In the genomic region with DNA sequence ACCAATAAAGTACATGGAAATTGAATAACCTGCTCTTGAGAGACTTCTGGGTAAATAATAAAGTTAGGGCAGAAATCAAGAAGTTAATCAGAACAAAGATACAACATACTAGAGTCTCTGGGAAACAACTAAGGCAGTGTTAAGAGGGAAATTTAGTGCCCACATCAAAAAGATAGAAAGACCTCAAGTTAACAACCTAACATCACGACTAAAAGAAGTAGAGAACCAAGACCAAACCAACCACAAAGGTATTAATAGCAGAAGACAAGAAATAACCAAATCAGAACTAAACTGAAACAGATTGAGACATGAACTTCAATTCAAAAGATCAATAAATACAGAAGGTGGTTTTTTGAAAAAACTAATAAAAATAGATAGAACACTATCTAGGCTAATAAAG, we compare ENCODE assay signal across 35 cellular contexts.
"Had no signal": no experiment of that assay in that cellular context is flagged by ENCODE, and none has a peak within 500 bp of the region (broad histone marks: within the 10 kb centered on the region; RNA-seq: fewer than 3 reads in every experiment).

No MANE protein-coding gene starts in this region.

- H3K4me3 ChIP-seq: MG63 had no signal

- H3K27me3 ChIP-seq: MG63 had no signal

- H3K9me3 ChIP-seq: MG63 had no signal

- DNase-seq: Karpas-422, MG63, MM.1S, MV-4-11, NCI-H1048, NCI-H1092, NCI-H1092 treated with DMSO at 0.1 percent for 48 hours, NCI-H1105, NCI-H1105 treated with DMSO at 0.1 percent for 48 hours, NCI-H1417, NCI-H1417 treated with DMSO at 0.1 percent for 48 hours, NCI-H1436, NCI-H1436 treated with DMSO at 0.1 percent for 48 hours, NCI-H146, NCI-H1694, NCI-H1694 treated with DMSO at 0.1 percent for 48 hours, NCI-H187, NCI-H187 treated with DMSO at 0.1 percent for 48 hours, NCI-H1930, NCI-H2029, NCI-H2029 treated with DMSO at 0.1 percent for 48 hours, NCI-H2081, NCI-H2081 treated with DMSO at 0.1 percent for 48 hours, NCI-H2107, NCI-H2171, NCI-H2171 treated with DMSO at 0.1 percent for 48 hours, NCI-H2227 treated with DMSO at 0.1 percent for 48 hours, NCI-H226, NCI-H345, NCI-H446, NCI-H446 treated with DMSO at 0.1 percent for 48 hours, NCI-H510A, NCI-H510A treated with DMSO at 0.1 percent for 48 hours, NCI-H524, NCI-H524 treated with DMSO at 0.1 percent for 48 hours had no signal

- H3K36me3 ChIP-seq: MG63 had no signal
